ENCODE assay signal across 23 cellular contexts in the genomic region with DNA sequence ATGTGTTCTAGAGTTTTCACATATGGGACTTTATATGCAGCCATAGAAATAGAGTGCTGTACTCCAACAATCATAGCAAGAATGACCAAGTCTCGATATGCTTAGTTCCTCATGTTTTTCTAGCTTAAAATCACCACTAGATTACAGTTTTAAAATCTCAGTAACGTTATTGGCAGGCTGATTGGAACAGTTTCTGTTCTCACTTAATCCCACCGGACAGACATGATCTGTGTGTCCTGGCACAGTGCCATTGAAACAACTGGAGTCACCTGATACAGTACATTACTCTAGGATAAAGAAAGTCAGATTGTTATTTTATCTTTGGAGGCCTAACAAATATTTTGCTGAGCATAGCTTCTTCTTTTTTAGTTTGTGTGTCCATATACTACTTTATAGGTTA. TPM values are rescaled to one million over a fixed set of nuclear protein-coding genes. Genes with fewer than 3 reads are reported as not detected.
DNase-seq lines count a peak whose midpoint lies in the region; ATAC-seq and TF ChIP-seq lines count a peak whose summit lies in the region.
"Had no signal": no experiment of that assay in that cellular context is flagged by ENCODE, and none has a peak within 500 bp of the region (broad histone marks: within the 10 kb centered on the region; RNA-seq: fewer than 3 reads in every experiment).

No MANE protein-coding gene starts in this region.

- H3K36me3 ChIP-seq in osteoblast (ENCODE audit: insufficient read depth, low read length) (no peaks in the 10 kb centered on the region), WERI-Rb-1 (no peaks in the 10 kb centered on the region)
- H3K36me3 ChIP-seq: tibial artery had no signal

- DNase-seq in NCI-H69 (lab: John Stamatoyannopoulos, UW) (peak; percentile 78), brain pericyte (ENCODE audit: low read depth, low spot score) (peak; percentile 50), osteoblast (ENCODE audit: insufficient read length, low spot score, missing footprints) (peak; percentile 77), WERI-Rb-1 (no peak), AG08396 (ENCODE audit: low spot score) (no peak)
- DNase-seq: activated CD4-positive, alpha-beta T cell treated with anti-CD3 and anti-CD28 coated beads for 1 hour; activated CD8-positive, alpha-beta T cell treated with anti-CD3 and anti-CD28 coated beads, Interleukin-2, amount 10 ng/mL, durations not matched to agents 7 days and 5 days; activated gamma-delta T cell treated with Interleukin-2 at 50 U/mL for 16 hours; activated T-cell treated with anti-CD3 and anti-CD28 coated beads, Interleukin-2, amount 50 U/mL, for 1 hour; AML-193; COR-L47; head of caudate nucleus; left colon; mesenchymal stem cell; MM.1S; NCI-H1436 treated with DMSO at 0.1 percent for 48 hours; NCI-H226; retina; stimulated activated CD4-positive, alpha-beta T cell treated with anti-CD3 and anti-CD28 coated beads, Interleukin-4, amount 100 ng/mL, for 24 hours; T1000; tibial artery had no signal

- H3K27me3 ChIP-seq in osteoblast (ENCODE audit: insufficient read depth, low read length) (no peaks in the 10 kb centered on the region), WERI-Rb-1 (ENCODE audit: insufficient read depth, low read depth, severe bottlenecking) (no peaks in the 10 kb centered on the region)
- H3K27me3 ChIP-seq: tibial artery had no signal

- ATAC-seq in HG03196 (IDR thresholded peaks at IDR 0.05; ENCODE audit: unreplicated experiment) = no peak
- ATAC-seq: activated CD8-positive, alpha-beta T cell treated with anti-CD3 and anti-CD28 coated beads, Interleukin-2, amount 10 ng/mL, durations not matched to agents 7 days and 5 days; left colon had no signal

- H3K27ac ChIP-seq in osteoblast (ENCODE audit: low read depth, low read length) (no peak overlapping the region), WERI-Rb-1 (no peak overlapping the region)
- H3K27ac ChIP-seq: tibial artery had no signal

- H3K9me3 ChIP-seq in osteoblast (ENCODE audit: low read depth, low read length) (peaks cover 5% of the 10 kb centered on the region), WERI-Rb-1 (ENCODE audit: severe bottlenecking) (peaks cover 3% of the 10 kb centered on the region)

- no peak for TF ChIP-seq RAD21 in Ishikawa (IDR thresholded peaks at IDR 0.05; ENCODE audit: low read depth)

- peak overlapping the region; percentile 3 for H2AFZ ChIP-seq in osteoblast (ENCODE audit: low read length)

- peaks cover 4% of the 10 kb centered on the region for H3K4me1 ChIP-seq in osteoblast (ENCODE audit: insufficient read depth, low read length)
- H3K4me1 ChIP-seq: tibial artery had no signal

- no peaks in the 10 kb centered on the region for H3K79me2 ChIP-seq in osteoblast (ENCODE audit: insufficient read depth, low read length)

- no peak overlapping the region for H3K4me2 ChIP-seq in osteoblast (ENCODE audit: insufficient read depth, low read length)

- TF ChIP-seq EP300 in Ishikawa (IDR thresholded peaks at IDR 0.05; ENCODE audit: borderline replicate concordance) = no peak

- no peaks in the 10 kb centered on the region for H4K20me1 ChIP-seq in osteoblast (ENCODE audit: insufficient read depth, low read length)

- TF ChIP-seq CTCF in osteoblast (IDR thresholded peaks at IDR 0.05; ENCODE audit: extremely low read depth, low read depth, low read length) (no peak), WERI-Rb-1 (IDR thresholded peaks at IDR 0.05; ENCODE audit: low read depth, low read length) (no peak)

- H3K4me3 ChIP-seq in osteoblast (ENCODE audit: insufficient read depth, low read length) = no peak overlapping the region
- no peak overlapping the region for H3K4me3 ChIP-seq in WERI-Rb-1 (ENCODE audit: low read depth, low read length)
- H3K4me3 ChIP-seq: tibial artery had no signal

TF ChIP-seq in Ishikawa, 13 proteins besides CTCF, POLR2A, EP300 and RAD21:
- TF ChIP-seq TEAD4 (IDR thresholded peaks at IDR 0.05) = no peak
- no peak for TF ChIP-seq CEBPB (IDR thresholded peaks at IDR 0.05)
- TF ChIP-seq TCF12 (IDR thresholded peaks at IDR 0.05; ENCODE audit: low read depth) = no peak
- no peak for TF ChIP-seq FOXM1 (IDR thresholded peaks at IDR 0.05; ENCODE audit: borderline replicate concordance, low read depth)
- TF ChIP-seq TAF1 (IDR thresholded peaks at IDR 0.05; ENCODE audit: low read depth) = no peak
- no peak for TF ChIP-seq CREB1 (IDR thresholded peaks at IDR 0.05; ENCODE audit: low read depth)
- TF ChIP-seq, protein P1, sequence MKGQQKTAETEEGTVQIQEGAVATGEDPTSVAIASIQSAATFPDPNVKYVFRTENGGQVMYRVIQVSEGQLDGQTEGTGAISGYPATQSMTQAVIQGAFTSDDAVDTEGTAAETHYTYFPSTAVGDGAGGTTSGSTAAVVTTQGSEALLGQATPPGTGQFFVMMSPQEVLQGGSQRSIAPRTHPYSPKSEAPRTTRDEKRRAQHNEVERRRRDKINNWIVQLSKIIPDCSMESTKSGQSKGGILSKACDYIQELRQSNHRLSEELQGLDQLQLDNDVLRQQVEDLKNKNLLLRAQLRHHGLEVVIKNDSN (IDR thresholded peaks at IDR 0.05) = no peak
- TF ChIP-seq NFIC (IDR thresholded peaks at IDR 0.05) = peak; percentile 39

RNA-seq across cellular contexts. Expression of gene ERBIN, which starts 45.7 kb away (rescaled TPM):
- 189 and 199 TPM in 2 replicates for total RNA-seq in osteoblast

Comparison
In these comparisons a context has a peak if more than half of its experiments do, and no peak if none do; other contexts are left out.
1. DNase-seq: peak in NCI-H69 (single experiment), brain pericyte (single experiment) and osteoblast (single experiment); none in WERI-Rb-1 (single experiment) and AG08396 (single experiment).